ENCODE assay signal across 24 cellular contexts in genomic region chr10:57053530-57053929, GRCh38.
A peak's percentile ranks its signal among the peaks of the same experiment; 100 is the strongest.
DNase-seq lines count a peak whose midpoint lies in the region; ATAC-seq, FAIRE-seq and TF ChIP-seq lines count a peak whose summit lies in the region.
"Had no signal": no experiment of that assay in that cellular context is flagged by ENCODE, and none has a peak within 500 bp of the region (broad histone marks: within the 10 kb centered on the region; RNA-seq: fewer than 3 reads in every experiment).

No MANE protein-coding gene starts in this region.

- ATAC-seq in naive thymus-derived CD8-positive, alpha-beta T cell: no peak
- ATAC-seq: CD8-positive, alpha-beta T cell; GM12878; GM23338; HCT116 had no signal

- no peaks in the 10 kb centered on the region for H3K27me3 ChIP-seq in sigmoid colon
- H3K27me3 ChIP-seq in testis: no peaks in the 10 kb centered on the region
- H3K27me3 ChIP-seq: BLaER1 had no signal

- no peak overlapping the region for H3K9ac ChIP-seq in kidney (ENCODE audit: low read length in 2 of 2)
- H3K9ac ChIP-seq: BLaER1 had no signal

- H3K27ac Mint-ChIP-seq in naive thymus-derived CD8-positive, alpha-beta T cell: no peak overlapping the region
- H3K27ac Mint-ChIP-seq: B cell; CD4-positive, CD25-positive, alpha-beta regulatory T cell; CD8-positive, alpha-beta T cell; GM23338; H9 had no signal

- peaks cover 0 to 11% (median 0%) of the 10 kb centered on the region in 3 donors for H3K36me3 Mint-ChIP-seq in naive thymus-derived CD8-positive, alpha-beta T cell
- H3K36me3 Mint-ChIP-seq: CD4-positive, CD25-positive, alpha-beta regulatory T cell; CD8-positive, alpha-beta T cell had no signal

- H3K4me1 ChIP-seq in kidney (ENCODE audit: control insufficient read depth in 1 of 2, insufficient read depth in 1 of 2, low read depth in 1 of 2, low read length in 2 of 2): no peaks in the 10 kb centered on the region
- no peaks in the 10 kb centered on the region for H3K4me1 ChIP-seq in sigmoid colon
- H3K4me1 ChIP-seq in testis: no peaks in the 10 kb centered on the region
- H3K4me1 ChIP-seq: BLaER1 had no signal

- FAIRE-seq in kidney (lab: Jason Lieb, UNC): no peak
- FAIRE-seq: A204.1, D721Med, GM12878, GM19239 had no signal

- DNase-seq in D341Med (ENCODE audit: low spot score) (peak; percentile 14), kidney (peak; percentile 54), sigmoid colon (peak; percentile 35), testis (no peak)
- DNase-seq in naive thymus-derived CD8-positive, alpha-beta T cell: no peak
- no peak for DNase-seq in stimulated activated naive CD4-positive, alpha-beta T cell treated with Interleukin-2 at 50 U/mL for 16 hours (lab: John Stamatoyannopoulos, UW)
- DNase-seq: Caco-2; CD4-positive, CD25-positive, alpha-beta regulatory T cell; CD8-positive, alpha-beta T cell; DMS 273 treated with DMSO at 0.1 percent for 48 hours; DMS79; EL; GDM1; H9 had no signal

- no peak for TF ChIP-seq EP300 in sigmoid colon (IDR thresholded peaks at IDR 0.05)

- H3K36me3 ChIP-seq in kidney (ENCODE audit: control insufficient read depth in 1 of 2, insufficient read depth in 2 of 2, low read length in 2 of 2): no peaks in the 10 kb centered on the region
- H3K36me3 ChIP-seq in sigmoid colon: no peaks in the 10 kb centered on the region
- no peaks in the 10 kb centered on the region for H3K36me3 ChIP-seq in testis (ENCODE audit: low read depth, missing control alignments)
- H3K36me3 ChIP-seq: BLaER1 had no signal

- TF ChIP-seq POLR2A in sigmoid colon (IDR thresholded peaks at IDR 0.05): no peak
- TF ChIP-seq POLR2A in testis (IDR thresholded peaks at IDR 0.05): no peak

- no peak overlapping the region for H3K4me3 ChIP-seq in kidney (ENCODE audit: low read length in 2 of 2)
- no peak overlapping the region for H3K4me3 ChIP-seq in sigmoid colon
- H3K4me3 ChIP-seq in testis: no peak overlapping the region
- H3K4me3 ChIP-seq: BLaER1, GM12878, GM23338 had no signal

- no peaks in the 10 kb centered on the region for H3K4me1 Mint-ChIP-seq in naive thymus-derived CD8-positive, alpha-beta T cell
- H3K4me1 Mint-ChIP-seq: B cell; CD4-positive, CD25-positive, alpha-beta regulatory T cell; GM23338; H9 had no signal

- peaks cover 0 to 66% (median 14%) of the 10 kb centered on the region in 9 donors for H3K9me3 Mint-ChIP-seq in naive thymus-derived CD8-positive, alpha-beta T cell
- H3K9me3 Mint-ChIP-seq: GM23338 had no signal

- H3K4me3 Mint-ChIP-seq in naive thymus-derived CD8-positive, alpha-beta T cell: no peak overlapping the region
- H3K4me3 Mint-ChIP-seq: B cell; CD4-positive, CD25-positive, alpha-beta regulatory T cell; CD8-positive, alpha-beta T cell; GM23338; H9 had no signal

- H3K27ac ChIP-seq in kidney (ENCODE audit: low read depth in 2 of 2, low read length in 2 of 2) (no peak overlapping the region), sigmoid colon (no peak overlapping the region), testis (no peak overlapping the region)
- H3K27ac ChIP-seq: 22Rv1, BLaER1, C4-2B had no signal

- H3K27me3 Mint-ChIP-seq in naive thymus-derived CD8-positive, alpha-beta T cell: no peaks in the 10 kb centered on the region
- H3K27me3 Mint-ChIP-seq: B cell; CD4-positive, CD25-positive, alpha-beta regulatory T cell had no signal

- TF ChIP-seq CTCF in kidney (IDR thresholded peaks at IDR 0.05; ENCODE audit: borderline replicate concordance, extremely low read depth, insufficient read depth): no peak
- TF ChIP-seq CTCF in sigmoid colon (IDR thresholded peaks at IDR 0.05): no peak
- TF ChIP-seq CTCF in testis (IDR thresholded peaks at IDR 0.05): no peak

- intact Hi-C loops in kidney (cut with DNase I): no loop called here
- intact Hi-C loops in sigmoid colon (cut with DNase I): no loop called here
- intact Hi-C loops in testis (cut with DNase I; ENCODE audit: low total_unique reads): no loop called here

- peaks cover 0 to 3% of the 10 kb centered on the region in 2 donors for H3K9me3 ChIP-seq in kidney (ENCODE audit: control insufficient read depth in 1 of 2, low read length in 2 of 2)
- peaks cover 0 to 3% (median 0%) of the 10 kb centered on the region in 4 donors for H3K9me3 ChIP-seq in sigmoid colon
- no peaks in the 10 kb centered on the region for H3K9me3 ChIP-seq in testis
- H3K9me3 ChIP-seq: BLaER1, Caco-2 had no signal

- POLR2A ChIA-PET in naive thymus-derived CD8-positive, alpha-beta T cell (lab: Charles Lee): no interaction called here

- WGBS in sigmoid colon, 2 donors: 90 to 93% methylated on average over 6 of the region's 6 CpGs
- 93 to 95% methylated on average over 6 of the region's 6 CpGs for WGBS in testis, 2 donors

Comparison
In these comparisons a context has a peak if more than half of its experiments do, and no peak if none do; other contexts are left out.
1. DNase-seq: peak in D341Med (single experiment), kidney (single experiment) and sigmoid colon (single experiment); none in naive thymus-derived CD8-positive, alpha-beta T cell (0 of 10), stimulated activated naive CD4-positive, alpha-beta T cell treated with Interleukin-2 at 50 U/mL for 16 hours (single experiment) and testis (single experiment).